In genomic region chr1:19666139-19666465, GRCh38 we compare ENCODE assay signal across 15 cellular contexts. TPM values are rescaled to one million over a fixed set of nuclear protein-coding genes. Genes with fewer than 3 reads are reported as not detected.
DNase-seq lines count a peak whose midpoint lies in the region; ATAC-seq and TF ChIP-seq lines count a peak whose summit lies in the region.
"Had no signal": no experiment of that assay in that cellular context is flagged by ENCODE, and none has a peak within 500 bp of the region (broad histone marks: within the 10 kb centered on the region; RNA-seq: fewer than 3 reads in every experiment).

No MANE protein-coding gene starts in this region.

- peak overlapping the region; percentile 70 to 85 for H3K4me3 Mint-ChIP-seq in activated T-cell treated with anti-CD3 and anti-CD28 coated beads, Interleukin-2, amount 50 U/mL, for 72 hours
- H3K4me3 Mint-ChIP-seq in WTC11 = peak overlapping the region; percentile 71
- peak overlapping the region; percentile 36 to 74 for H3K4me3 Mint-ChIP-seq in stimulated activated naive B cell treated with anti-CD40 and anti-IgM and Interleukin-4, amounts not matched to agents 10 μg/mL and 1 μg/mL and 100 μg/mL, for 72 hours

- peak overlapping the region; percentile 3 for H3K27ac Mint-ChIP-seq in activated T-cell treated with anti-CD3 and anti-CD28 coated beads, Interleukin-2, amount 50 U/mL, for 72 hours
- H3K27ac Mint-ChIP-seq in WTC11 = no peak overlapping the region
- H3K27ac Mint-ChIP-seq in stimulated activated naive B cell treated with anti-CD40 and anti-IgM and Interleukin-4, amounts not matched to agents 10 μg/mL and 1 μg/mL and 100 μg/mL, for 72 hours = no peak overlapping the region

- DNase-seq in activated T-cell treated with anti-CD3 and anti-CD28 coated beads, Interleukin-2, amount 50 U/mL, for 72 hours = no peak
- DNase-seq in activated T-cell treated with anti-CD3 and anti-CD28 coated beads, Interleukin-2, amount 50 U/mL, for 48 hours = no peak
- DNase-seq in WTC11 (ENCODE audit: low spot score) (no peak), SHP77 (lab: John Stamatoyannopoulos, UW) (no peak), G401 (ENCODE audit: low spot score) (no peak)
- DNase-seq in stimulated activated naive B cell treated with anti-CD40 and anti-IgM and Interleukin-4, amounts not matched to agents 10 μg/mL and 1 μg/mL and 100 μg/mL, for 72 hours = no peak
- DNase-seq: activated CD4-positive, CD25-positive, alpha-beta regulatory T cell; NCI-H1105; NCI-H774 had no signal

- CTCF ChIA-PET in WTC11 (lab: Charles Lee) = interaction anchor here (1.0 to 2.0 kb wide), 4 partner anchors 11 to 49 kb away, joined by 3 to 14 read pairs (median 4); no protein-coding TSS in a partner anchor

- no peaks in the 10 kb centered on the region for H3K9me3 Mint-ChIP-seq in activated T-cell treated with anti-CD3 and anti-CD28 coated beads, Interleukin-2, amount 50 U/mL, for 72 hours
- no peaks in the 10 kb centered on the region for H3K9me3 Mint-ChIP-seq in WTC11
- H3K9me3 Mint-ChIP-seq in stimulated activated naive B cell treated with anti-CD40 and anti-IgM and Interleukin-4, amounts not matched to agents 10 μg/mL and 1 μg/mL and 100 μg/mL, for 72 hours = no peaks in the 10 kb centered on the region

- POLR2A ChIA-PET in WTC11 (lab: Charles Lee) = no interaction called here

- TF ChIP-seq CTCF in WTC11 (IDR thresholded peaks at IDR 0.05) = no peak

- peak overlapping the region; percentile 20 for H3K4me3 ChIP-seq in iPS-11a (ENCODE audit: low read depth, low read length)
- H3K4me3 ChIP-seq: skin epidermis had no signal

- H3K27me3 Mint-ChIP-seq in activated T-cell treated with anti-CD3 and anti-CD28 coated beads, Interleukin-2, amount 50 U/mL, for 72 hours (ENCODE audit: low read depth) = peaks cover 40% of the 10 kb centered on the region
- peaks cover 61% of the 10 kb centered on the region for H3K27me3 Mint-ChIP-seq in WTC11 (ENCODE audit: low read depth)
- peaks cover 53 to 70% of the 10 kb centered on the region in 2 donors for H3K27me3 Mint-ChIP-seq in stimulated activated naive B cell treated with anti-CD40 and anti-IgM and Interleukin-4, amounts not matched to agents 10 μg/mL and 1 μg/mL and 100 μg/mL, for 72 hours

- no peaks in the 10 kb centered on the region for H3K4me1 Mint-ChIP-seq in activated T-cell treated with anti-CD3 and anti-CD28 coated beads, Interleukin-2, amount 50 U/mL, for 72 hours (ENCODE audit: low read depth)
- peaks cover 4% of the 10 kb centered on the region for H3K4me1 Mint-ChIP-seq in WTC11
- peaks cover 4 to 6% of the 10 kb centered on the region in 2 donors for H3K4me1 Mint-ChIP-seq in stimulated activated naive B cell treated with anti-CD40 and anti-IgM and Interleukin-4, amounts not matched to agents 10 μg/mL and 1 μg/mL and 100 μg/mL, for 72 hours

- ATAC-seq in activated T-cell treated with anti-CD3 and anti-CD28 coated beads, Interleukin-2, amount 50 U/mL, for 72 hours (replicated peaks in 1 of 2) = no peak
- ATAC-seq in WTC11 (no peak), GM18873 (IDR thresholded peaks at IDR 0.05; ENCODE audit: low FRiP score, unreplicated experiment) (no peak)
- ATAC-seq in stimulated activated naive B cell treated with anti-CD40 and anti-IgM and Interleukin-4, amounts not matched to agents 10 μg/mL and 1 μg/mL and 100 μg/mL, for 72 hours (replicated peaks) = no peak

- peaks cover 0 to 2% of the 10 kb centered on the region in 2 donors for H3K36me3 Mint-ChIP-seq in activated T-cell treated with anti-CD3 and anti-CD28 coated beads, Interleukin-2, amount 50 U/mL, for 72 hours (ENCODE audit: insufficient read depth in 2 of 2)
- no peaks in the 10 kb centered on the region for H3K36me3 Mint-ChIP-seq in WTC11
- H3K36me3 Mint-ChIP-seq in stimulated activated naive B cell treated with anti-CD40 and anti-IgM and Interleukin-4, amounts not matched to agents 10 μg/mL and 1 μg/mL and 100 μg/mL, for 72 hours = no peaks in the 10 kb centered on the region

- in situ Hi-C loops in G401 (cut with HindIII; ENCODE audit: low sequenced_read_pairs) = no loop called here

TF ChIP-seq in WTC11, 78 proteins besides CTCF, POLR2A, EP300 and RAD21:
- TF ChIP-seq USF1 (CRISPR knock-in tag; IDR thresholded peaks at IDR 0.05) (no peak), TEAD4 (CRISPR knock-in tag; IDR thresholded peaks at IDR 0.05) (no peak), E2F4 (CRISPR knock-in tag; IDR thresholded peaks at IDR 0.05; ENCODE audit: borderline replicate concordance, low read depth) (no peak), ETV6 (CRISPR knock-in tag; IDR thresholded peaks at IDR 0.05) (peak; percentile 49; the same call in 1 of the 2 replicates), MLX (CRISPR knock-in tag; IDR thresholded peaks at IDR 0.05) (no peak), PRDM15 (CRISPR knock-in tag; IDR thresholded peaks at IDR 0.05) (peak; percentile 9; the same call in 1 of the 2 replicates), RORB (CRISPR knock-in tag; IDR thresholded peaks at IDR 0.05) (no peak), ZNF121 (CRISPR knock-in tag; IDR thresholded peaks at IDR 0.05) (0 out of 2 replicates have a peak, but pooled peaks have one; percentile 45)

RNA-seq across cellular contexts. Expression of gene HTR6, which starts 1.4 kb away (rescaled TPM):
- total RNA-seq in activated T-cell treated with anti-CD3 and anti-CD28 coated beads, Interleukin-2, amount 50 U/mL, for 72 hours = under 1 TPM; 0.32 to 0.55 TPM
- total RNA-seq in WTC11 (2021) = 0.71 to 1.2 TPM (median 0.90 TPM) in 3 replicates
- 0.14 and 0.62 TPM in 2 replicates for total RNA-seq in G401 (2014; rRNA removed; shearing (Covaris generic))
- total RNA-seq: dermis blood vessel endothelial cell, esophagus mucosa, urinary bladder had no signal

RNA-seq across cellular contexts. Expression of gene NBL1, which starts 22.0 kb away (rescaled TPM):
- total RNA-seq in activated T-cell treated with anti-CD3 and anti-CD28 coated beads, Interleukin-2, amount 50 U/mL, for 72 hours = 10 to 100 TPM; 22.4 to 51.9 TPM
- total RNA-seq in WTC11 (2021) = 8.8 to 17.1 TPM (median 10.2 TPM) in 3 replicates
- total RNA-seq in G401 (2014; rRNA removed; shearing (Covaris generic)) = 15.8 and 26.2 TPM in 2 replicates
